ENCODE assay signal across 17 cellular contexts in genomic region chr10:102630663-102631062, GRCh38. TPM values are rescaled to one million over a fixed set of nuclear protein-coding genes. Genes with fewer than 3 reads are reported as not detected.
DNase-seq lines count a peak whose midpoint lies in the region; ATAC-seq and TF ChIP-seq lines count a peak whose summit lies in the region.
"Had no signal": no experiment of that assay in that cellular context is flagged by ENCODE, and none has a peak within 500 bp of the region (broad histone marks: within the 10 kb centered on the region; RNA-seq: fewer than 3 reads in every experiment).

No MANE protein-coding gene starts in this region.

- H3K4me1 ChIP-seq in gastrocnemius medialis: peaks cover 51 to 54% of the 10 kb centered on the region in 2 donors

- H3K27ac ChIP-seq in caudate nucleus (ENCODE audit: low read depth, low read length) (peak overlapping the region; percentile 86), substantia nigra (ENCODE audit: low read depth, low read length, poor library complexity, severe bottlenecking) (peak overlapping the region; percentile 82), gastrocnemius medialis (peak overlapping the region in 1 of 4 donors; percentile 16)
- H3K27ac ChIP-seq: suprapubic skin had no signal

- H3K4me3 Mint-ChIP-seq in mesothelial cell of epicardium: no peak overlapping the region
- H3K4me3 Mint-ChIP-seq: activated CD4-positive, alpha-beta T cell treated with anti-CD3 and anti-CD28 coated beads, Interleukin-2, amount 10 ng/mL, durations not matched to agents 24 days and 14 days; naive B cell; T-helper 17 cell had no signal

- H3K36me3 Mint-ChIP-seq in activated naive CD4-positive, alpha-beta T cell treated with anti-CD3 and anti-CD28 coated beads, Interleukin-2, amount 50 U/mL, for 72 hours: no peaks in the 10 kb centered on the region
- H3K36me3 Mint-ChIP-seq in mesothelial cell of epicardium: peaks cover 5% of the 10 kb centered on the region

- TF ChIP-seq CTCF in mesothelial cell of epicardium (IDR thresholded peaks at IDR 0.05; ENCODE audit: unreplicated experiment): no peak
- TF ChIP-seq CTCF in gastrocnemius medialis (IDR thresholded peaks at IDR 0.05 in 4 of 5, conservative IDR thresholded peaks at IDR 0.05 in 1 of 5): no peak

- intact Hi-C loops in gastrocnemius medialis (cut with DNase I; ENCODE audit: low total_unique reads): no loop called here

- H3K27me3 Mint-ChIP-seq in mesothelial cell of epicardium (ENCODE audit: low read depth): no peaks in the 10 kb centered on the region
- H3K27me3 Mint-ChIP-seq: activated CD4-positive, alpha-beta T cell treated with anti-CD3 and anti-CD28 coated beads, Interleukin-2, amount 10 ng/mL, durations not matched to agents 24 days and 14 days; naive B cell; T-helper 17 cell had no signal

- DNase-seq in activated naive CD4-positive, alpha-beta T cell treated with anti-CD3 and anti-CD28 coated beads, Interleukin-2, amount 50 U/mL, for 72 hours (ENCODE audit: low spot score in 2 of 2): no peak
- no peak for DNase-seq in activated naive CD4-positive, alpha-beta T cell treated with Interleukin-2 at 50 U/mL for 16 hours
- DNase-seq in caudate nucleus (lab: John Stamatoyannopoulos, UW) (peak in 13 of 61 donors; percentile 21 to 47 (median 32)), mesothelial cell of epicardium (ENCODE audit: low spot score in 2 of 2, unreplicated experiment in 2 of 2) (no peak), substantia nigra (lab: John Stamatoyannopoulos, UW) (peak in 12 of 49 donors; percentile 22 to 53 (median 30)), MV-4-11 (lab: John Stamatoyannopoulos, UW) (no peak), gastrocnemius medialis (no peak)
- DNase-seq: activated CD4-positive, alpha-beta T cell treated with anti-CD3 and anti-CD28 coated beads, Interleukin-2, amount 10 ng/mL, durations not matched to agents 24 days and 14 days; effector memory CD4-positive, alpha-beta T cell; naive B cell; NCI-H1417; PC-3; stimulated activated CD4-positive, alpha-beta T cell treated with anti-CD3 and anti-CD28 coated beads, Interleukin-12 subunit alpha, Interleukin-12 subunit beta, amount 100 ng/mL, for 4 hours; T-helper 17 cell had no signal

- TF ChIP-seq POLR2A in gastrocnemius medialis (IDR thresholded peaks at IDR 0.05): no peak

- H3K4me3 ChIP-seq in gastrocnemius medialis: no peak overlapping the region
- H3K4me3 ChIP-seq: ascending aorta, suprapubic skin had no signal

- H3K9me3 ChIP-seq in gastrocnemius medialis: no peaks in the 10 kb centered on the region
- H3K9me3 ChIP-seq: ascending aorta, suprapubic skin had no signal

- H3K27ac Mint-ChIP-seq in activated naive CD4-positive, alpha-beta T cell treated with anti-CD3 and anti-CD28 coated beads, Interleukin-2, amount 50 U/mL, for 72 hours: peak overlapping the region; percentile 28 to 73
- peak overlapping the region; percentile 100 for H3K27ac Mint-ChIP-seq in mesothelial cell of epicardium

- H3K9me3 Mint-ChIP-seq in activated naive CD4-positive, alpha-beta T cell treated with anti-CD3 and anti-CD28 coated beads, Interleukin-2, amount 50 U/mL, for 72 hours: no peaks in the 10 kb centered on the region
- no peaks in the 10 kb centered on the region for H3K9me3 Mint-ChIP-seq in mesothelial cell of epicardium
- H3K9me3 Mint-ChIP-seq: activated CD4-positive, alpha-beta T cell treated with anti-CD3 and anti-CD28 coated beads, Interleukin-2, amount 10 ng/mL, durations not matched to agents 24 days and 14 days had no signal

- no peak for ATAC-seq in activated naive CD4-positive, alpha-beta T cell treated with anti-CD3 and anti-CD28 coated beads, Interleukin-2, amount 50 U/mL, for 72 hours
- ATAC-seq in GM18867 (IDR thresholded peaks at IDR 0.05; ENCODE audit: unreplicated experiment) (no peak), gastrocnemius medialis (no peak)
- ATAC-seq: PC-3, T-helper 17 cell had no signal

- peaks cover 0 to 5% of the 10 kb centered on the region in 2 donors for H3K36me3 ChIP-seq in gastrocnemius medialis

- peaks cover 81% of the 10 kb centered on the region for H3K4me1 Mint-ChIP-seq in mesothelial cell of epicardium

- H3K27me3 ChIP-seq in gastrocnemius medialis: no peaks in the 10 kb centered on the region
- H3K27me3 ChIP-seq: ascending aorta, suprapubic skin had no signal

- in situ Hi-C loops in gastrocnemius medialis (cut with MboI; ENCODE audit: low sequenced_read_pairs in 4 of 4): no loop called here

RNA-seq across cellular contexts. Expression of gene TRIM8, which starts 13.6 kb away (rescaled TPM):
- total RNA-seq in activated naive CD4-positive, alpha-beta T cell treated with anti-CD3 and anti-CD28 coated beads, Interleukin-2, amount 50 U/mL, for 72 hours: 10 to 100 TPM; 22.9 to 47.3 TPM
- 74.3 to 85.3 TPM (median 79.2 TPM) in 3 replicates for total RNA-seq in mesothelial cell of epicardium
- total RNA-seq in gastrocnemius medialis: 100 to 1,000 TPM; 113 to 222 (median 138) TPM
